1 cellular context compared by ENCODE assay signal in genomic region chr7:127666602-127667001, GRCh38.
TF ChIP-seq lines count a peak whose summit lies in the region.

No MANE protein-coding gene starts in this region.

TF ChIP-seq in GM23338, 12 proteins besides CTCF, POLR2A, EP300 and RAD21 (continued from another document):
- no peak for TF ChIP-seq ZNF462 (CRISPR knock-in tag; IDR thresholded peaks at IDR 0.05)
- TF ChIP-seq POLR2AphosphoS5 (IDR thresholded peaks at IDR 0.05; ENCODE audit: low read depth): no peak
- TF ChIP-seq CREB1 (CRISPR knock-in tag; IDR thresholded peaks at IDR 0.05; ENCODE audit: low read depth): no peak
- TF ChIP-seq JUNB (IDR thresholded peaks at IDR 0.05; ENCODE audit: unreplicated experiment): no peak
- TF ChIP-seq EZH2 (IDR thresholded peaks at IDR 0.05; ENCODE audit: low read depth, unreplicated experiment): no peak
